In the genomic region with DNA sequence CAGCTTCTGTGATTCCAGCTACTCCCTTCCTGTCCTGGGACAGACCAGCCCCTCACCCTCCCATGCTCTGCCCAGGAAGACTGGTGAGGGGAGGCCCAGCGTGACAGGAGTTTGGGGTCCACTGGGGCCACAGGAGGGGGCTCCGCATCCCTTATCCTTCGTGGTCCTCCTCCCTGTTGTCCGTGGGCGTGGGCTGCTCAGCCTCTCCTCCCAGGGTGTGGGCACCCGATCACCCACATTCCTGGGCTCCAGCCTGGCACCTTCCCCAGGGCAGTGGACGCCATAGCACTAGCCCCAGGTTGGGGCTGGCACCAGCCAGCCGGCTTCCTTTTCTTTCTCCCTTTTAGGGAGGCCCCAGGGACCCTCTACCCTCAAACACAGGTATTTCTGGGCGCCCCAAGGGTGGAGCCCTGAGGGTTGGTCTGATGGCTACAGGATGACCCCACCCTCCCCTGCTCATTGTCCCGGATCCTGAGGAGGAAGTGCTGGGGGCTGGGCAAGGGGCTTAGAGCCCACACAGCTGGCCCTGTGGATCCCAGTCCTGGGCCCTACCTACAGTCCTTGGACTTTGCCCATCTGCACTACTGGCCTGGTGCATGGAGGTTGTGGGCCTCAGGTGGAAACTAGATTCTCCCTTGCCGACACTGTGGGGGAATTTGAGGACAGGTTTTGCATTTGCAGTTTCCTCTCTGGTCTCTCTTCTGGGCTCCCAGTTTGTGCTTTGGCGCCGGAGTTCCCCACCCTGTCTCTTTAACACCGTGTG, we compare ENCODE assay signal across 1 cellular context.
A peak's percentile ranks its signal among the peaks of the same experiment; 100 is the strongest.
TF ChIP-seq lines count a peak whose summit lies in the region.

No MANE protein-coding gene starts in this region.

TF ChIP-seq in GM12878, 131 proteins besides CTCF, POLR2A, EP300 and RAD21:
- TF ChIP-seq IKZF1 (conservative IDR thresholded peaks at IDR 0.05) (peak; percentile 31; the same call in 1 of the 2 replicates), NBN (IDR thresholded peaks at IDR 0.05) (no peak), RUNX3 (IDR thresholded peaks at IDR 0.05; ENCODE audit: low read length) (0 out of 2 replicates have a peak, but pooled peaks have one; percentile 15), SPI1 (IDR thresholded peaks at IDR 0.05; ENCODE audit: borderline replicate concordance, insufficient read depth, low read depth, low read length) (0 out of 2 replicates have a peak, but pooled peaks have one; percentile 28), ZNF24 (IDR thresholded peaks at IDR 0.05) (no peak), TAF1 (IDR thresholded peaks at IDR 0.05; ENCODE audit: borderline replicate concordance, low read depth, low read length) (0 out of 2 replicates have a peak, but pooled peaks have one; percentile 19), PAX8 (IDR thresholded peaks at IDR 0.05) (no peak), CBX5 (IDR thresholded peaks at IDR 0.05; ENCODE audit: low read depth) (no peak), ATF2 (IDR thresholded peaks at IDR 0.05; ENCODE audit: low read length) (no peak), IRF4 (IDR thresholded peaks at IDR 0.05; ENCODE audit: low read depth, low read length) (0 out of 2 replicates have a peak, but pooled peaks have one; percentile 8), FOXM1 (IDR thresholded peaks at IDR 0.05; ENCODE audit: low read depth, low read length) (no peak), POLR2AphosphoS5 (IDR thresholded peaks at IDR 0.05; ENCODE audit: low read length) (peak; percentile 53), TBL1XR1 (IDR thresholded peaks at IDR 0.05; ENCODE audit: low read depth, low read length) (no peak), BCL11A (IDR thresholded peaks at IDR 0.05; ENCODE audit: low read depth, low read length) (no peak), EED (IDR thresholded peaks at IDR 0.05; ENCODE audit: low read depth) (peak; percentile 23; the same call in 1 of the 2 replicates)
- TF ChIP-seq, protein P1, sequence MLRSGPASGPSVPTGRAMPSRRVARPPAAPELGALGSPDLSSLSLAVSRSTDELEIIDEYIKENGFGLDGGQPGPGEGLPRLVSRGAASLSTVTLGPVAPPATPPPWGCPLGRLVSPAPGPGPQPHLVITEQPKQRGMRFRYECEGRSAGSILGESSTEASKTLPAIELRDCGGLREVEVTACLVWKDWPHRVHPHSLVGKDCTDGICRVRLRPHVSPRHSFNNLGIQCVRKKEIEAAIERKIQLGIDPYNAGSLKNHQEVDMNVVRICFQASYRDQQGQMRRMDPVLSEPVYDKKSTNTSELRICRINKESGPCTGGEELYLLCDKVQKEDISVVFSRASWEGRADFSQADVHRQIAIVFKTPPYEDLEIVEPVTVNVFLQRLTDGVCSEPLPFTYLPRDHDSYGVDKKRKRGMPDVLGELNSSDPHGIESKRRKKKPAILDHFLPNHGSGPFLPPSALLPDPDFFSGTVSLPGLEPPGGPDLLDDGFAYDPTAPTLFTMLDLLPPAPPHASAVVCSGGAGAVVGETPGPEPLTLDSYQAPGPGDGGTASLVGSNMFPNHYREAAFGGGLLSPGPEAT (IDR thresholded peaks at IDR 0.05; ENCODE audit: low read depth), result peak; percentile 30; the same call in 1 of the 2 replicates
- TF ChIP-seq, protein P2, sequence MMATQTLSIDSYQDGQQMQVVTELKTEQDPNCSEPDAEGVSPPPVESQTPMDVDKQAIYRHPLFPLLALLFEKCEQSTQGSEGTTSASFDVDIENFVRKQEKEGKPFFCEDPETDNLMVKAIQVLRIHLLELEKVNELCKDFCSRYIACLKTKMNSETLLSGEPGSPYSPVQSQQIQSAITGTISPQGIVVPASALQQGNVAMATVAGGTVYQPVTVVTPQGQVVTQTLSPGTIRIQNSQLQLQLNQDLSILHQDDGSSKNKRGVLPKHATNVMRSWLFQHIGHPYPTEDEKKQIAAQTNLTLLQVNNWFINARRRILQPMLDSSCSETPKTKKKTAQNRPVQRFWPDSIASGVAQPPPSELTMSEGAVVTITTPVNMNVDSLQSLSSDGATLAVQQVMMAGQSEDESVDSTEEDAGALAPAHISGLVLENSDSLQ (IDR thresholded peaks at IDR 0.05), result no peak
- TF ChIP-seq, protein P3, sequence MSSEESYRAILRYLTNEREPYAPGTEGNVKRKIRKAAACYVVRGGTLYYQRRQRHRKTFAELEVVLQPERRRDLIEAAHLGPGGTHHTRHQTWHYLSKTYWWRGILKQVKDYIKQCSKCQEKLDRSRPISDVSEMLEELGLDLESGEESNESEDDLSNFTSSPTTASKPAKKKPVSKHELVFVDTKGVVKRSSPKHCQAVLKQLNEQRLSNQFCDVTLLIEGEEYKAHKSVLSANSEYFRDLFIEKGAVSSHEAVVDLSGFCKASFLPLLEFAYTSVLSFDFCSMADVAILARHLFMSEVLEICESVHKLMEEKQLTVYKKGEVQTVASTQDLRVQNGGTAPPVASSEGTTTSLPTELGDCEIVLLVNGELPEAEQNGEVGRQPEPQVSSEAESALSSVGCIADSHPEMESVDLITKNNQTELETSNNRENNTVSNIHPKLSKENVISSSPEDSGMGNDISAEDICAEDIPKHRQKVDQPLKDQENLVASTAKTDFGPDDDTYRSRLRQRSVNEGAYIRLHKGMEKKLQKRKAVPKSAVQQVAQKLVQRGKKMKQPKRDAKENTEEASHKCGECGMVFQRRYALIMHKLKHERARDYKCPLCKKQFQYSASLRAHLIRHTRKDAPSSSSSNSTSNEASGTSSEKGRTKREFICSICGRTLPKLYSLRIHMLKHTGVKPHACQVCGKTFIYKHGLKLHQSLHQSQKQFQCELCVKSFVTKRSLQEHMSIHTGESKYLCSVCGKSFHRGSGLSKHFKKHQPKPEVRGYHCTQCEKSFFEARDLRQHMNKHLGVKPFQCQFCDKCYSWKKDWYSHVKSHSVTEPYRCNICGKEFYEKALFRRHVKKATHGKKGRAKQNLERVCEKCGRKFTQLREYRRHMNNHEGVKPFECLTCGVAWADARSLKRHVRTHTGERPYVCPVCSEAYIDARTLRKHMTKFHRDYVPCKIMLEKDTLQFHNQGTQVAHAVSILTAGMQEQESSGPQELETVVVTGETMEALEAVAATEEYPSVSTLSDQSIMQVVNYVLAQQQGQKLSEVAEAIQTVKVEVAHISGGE (CRISPR knock-in tag; IDR thresholded peaks at IDR 0.05), result no peak
